8 cellular contexts compared by ENCODE assay signal in the genomic region with DNA sequence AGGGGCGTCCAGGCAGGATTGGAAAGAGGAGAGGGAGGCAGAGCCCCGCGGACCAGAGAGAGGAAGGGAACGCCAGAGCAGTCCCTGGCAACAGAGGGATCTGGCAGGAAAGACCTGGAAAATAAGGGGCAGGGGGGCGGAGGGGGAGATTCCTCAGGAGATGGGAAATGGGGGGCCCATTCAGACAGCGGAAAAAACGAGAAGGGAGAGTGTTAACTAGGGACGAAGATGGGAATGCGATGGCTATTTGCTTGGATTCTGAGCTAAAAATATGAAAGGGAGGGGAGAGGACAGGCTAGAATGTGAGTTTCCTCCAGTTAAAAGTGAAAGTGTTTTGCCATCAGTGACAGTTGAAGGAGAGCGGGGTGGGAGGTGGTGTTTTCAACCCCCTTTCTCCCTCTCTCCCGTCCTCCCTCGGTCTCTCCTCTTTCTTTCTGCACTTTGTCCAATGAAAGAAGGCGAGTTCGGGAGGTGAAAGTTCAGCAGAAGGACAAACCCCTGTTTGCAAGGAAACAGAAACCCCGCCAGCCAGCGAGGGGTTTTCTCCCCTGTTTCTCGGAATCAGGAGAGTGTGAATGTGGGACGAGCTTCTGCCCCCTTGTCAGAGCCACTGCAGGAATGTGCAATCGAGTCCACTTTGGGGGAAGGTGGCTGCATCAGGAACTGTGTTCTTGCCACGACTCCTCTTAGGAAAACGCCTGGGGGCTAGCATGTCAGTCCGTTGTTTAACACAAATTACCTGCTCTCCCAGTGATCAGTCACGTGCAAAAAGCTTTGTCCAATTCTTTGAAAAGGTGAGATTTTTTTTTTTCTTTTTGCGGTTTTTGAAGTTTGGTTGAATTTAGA. TPM values are rescaled to one million over a fixed set of nuclear protein-coding genes. Genes with fewer than 3 reads are reported as not detected.
DNase-seq lines count a peak whose midpoint lies in the region; ATAC-seq lines count a peak whose summit lies in the region.

No MANE protein-coding gene starts in this region.

- H3K4me3 ChIP-seq in SJCRH30 (peak overlapping the region; percentile 50), urinary bladder (ENCODE audit: low read depth, low read length) (peak overlapping the region; percentile 71)

- no peaks in the 10 kb centered on the region for H3K9me3 ChIP-seq in SJCRH30 (replicated peaks)

- peak overlapping the region; percentile 92 for H3K4me3 Mint-ChIP-seq in activated naive CD8-positive, alpha-beta T cell treated with anti-CD3 and anti-CD28 coated beads, Interleukin-2, amount 50 U/mL, for 24 hours

- H3K36me3 ChIP-seq in SJCRH30 (no peaks in the 10 kb centered on the region), urinary bladder (ENCODE audit: insufficient read depth) (no peaks in the 10 kb centered on the region)

- peak; percentile 27 for DNase-seq in NCI-H82 (lab: John Stamatoyannopoulos, UW)
- DNase-seq in NCI-H82 treated with DMSO at 0.1 percent for 48 hours (lab: John Stamatoyannopoulos, UW; ENCODE audit: unreplicated experiment): no peak
- peak; percentile 5 to 31 for DNase-seq in SJCRH30
- peak; percentile 72 for DNase-seq in activated naive CD8-positive, alpha-beta T cell treated with anti-CD3 and anti-CD28 coated beads, Interleukin-2, amount 50 U/mL, for 24 hours
- DNase-seq in left ventricle myocardium superior: peak; percentile 39
- peak; percentile 82 for DNase-seq in pons (ENCODE audit: low spot score)
- DNase-seq in NCI-H2081 treated with DMSO at 0.1 percent for 48 hours (lab: John Stamatoyannopoulos, UW): no peak

- no peaks in the 10 kb centered on the region for H3K9me3 Mint-ChIP-seq in activated naive CD8-positive, alpha-beta T cell treated with anti-CD3 and anti-CD28 coated beads, Interleukin-2, amount 50 U/mL, for 24 hours

- H3K27ac ChIP-seq in SJCRH30: no peak overlapping the region
- peak overlapping the region; percentile 74 for H3K27ac ChIP-seq in urinary bladder (ENCODE audit: low read depth)

- H3K4me1 Mint-ChIP-seq in activated naive CD8-positive, alpha-beta T cell treated with anti-CD3 and anti-CD28 coated beads, Interleukin-2, amount 50 U/mL, for 24 hours: peaks cover 58% of the 10 kb centered on the region

- peaks cover 3% of the 10 kb centered on the region; the same call in 1 of the 2 replicates for H3K27me3 ChIP-seq in SJCRH30

- intact Hi-C loops in left ventricle myocardium superior (cut with micrococcal nuclease): loop anchor here (5.0 to 10.0 kb wide), 3 partner anchors 280 to 867 kb away; no protein-coding TSS in a partner anchor

- WGBS in urinary bladder: 4% methylated on average over 24 of the region's 24 CpGs

- H3K4me1 ChIP-seq in SJCRH30 (no peaks in the 10 kb centered on the region), urinary bladder (ENCODE audit: insufficient read depth) (no peaks in the 10 kb centered on the region)

- ATAC-seq in activated naive CD8-positive, alpha-beta T cell treated with anti-CD3 and anti-CD28 coated beads, Interleukin-2, amount 50 U/mL, for 24 hours: peak; percentile 45
- peak; percentile 26 for ATAC-seq in left ventricle myocardium superior

- peaks cover 8% of the 10 kb centered on the region for H3K36me3 Mint-ChIP-seq in activated naive CD8-positive, alpha-beta T cell treated with anti-CD3 and anti-CD28 coated beads, Interleukin-2, amount 50 U/mL, for 24 hours (ENCODE audit: low read depth)

- H3K27me3 Mint-ChIP-seq in activated naive CD8-positive, alpha-beta T cell treated with anti-CD3 and anti-CD28 coated beads, Interleukin-2, amount 50 U/mL, for 24 hours: no peaks in the 10 kb centered on the region

- H3K27ac Mint-ChIP-seq in activated naive CD8-positive, alpha-beta T cell treated with anti-CD3 and anti-CD28 coated beads, Interleukin-2, amount 50 U/mL, for 24 hours: peak overlapping the region; percentile 96

RNA-seq across cellular contexts. Expression of a gene that starts 0.9 kb away (rescaled TPM):
- total RNA-seq in SJCRH30 (2014; rRNA removed; shearing (Covaris generic)): 21.6 and 24.8 TPM in 2 replicates
- total RNA-seq in left ventricle myocardium superior (35.2 TPM), urinary bladder (176 TPM)
- polyA plus RNA-seq in urinary bladder: 27.4 TPM

Comparison
In these comparisons a context has a peak if more than half of its experiments do, and no peak if none do; other contexts are left out.
1. DNase-seq: peak in NCI-H82 (single experiment), SJCRH30 (2 of 2), activated naive CD8-positive, alpha-beta T cell treated with anti-CD3 and anti-CD28 coated beads, Interleukin-2, amount 50 U/mL, for 24 hours (single experiment), left ventricle myocardium superior (single experiment) and pons (single experiment); none in NCI-H82 treated with DMSO at 0.1 percent for 48 hours (single experiment) and NCI-H2081 treated with DMSO at 0.1 percent for 48 hours (single experiment).